Comparison of ENCODE assay signal across 32 cellular contexts in the genomic region with DNA sequence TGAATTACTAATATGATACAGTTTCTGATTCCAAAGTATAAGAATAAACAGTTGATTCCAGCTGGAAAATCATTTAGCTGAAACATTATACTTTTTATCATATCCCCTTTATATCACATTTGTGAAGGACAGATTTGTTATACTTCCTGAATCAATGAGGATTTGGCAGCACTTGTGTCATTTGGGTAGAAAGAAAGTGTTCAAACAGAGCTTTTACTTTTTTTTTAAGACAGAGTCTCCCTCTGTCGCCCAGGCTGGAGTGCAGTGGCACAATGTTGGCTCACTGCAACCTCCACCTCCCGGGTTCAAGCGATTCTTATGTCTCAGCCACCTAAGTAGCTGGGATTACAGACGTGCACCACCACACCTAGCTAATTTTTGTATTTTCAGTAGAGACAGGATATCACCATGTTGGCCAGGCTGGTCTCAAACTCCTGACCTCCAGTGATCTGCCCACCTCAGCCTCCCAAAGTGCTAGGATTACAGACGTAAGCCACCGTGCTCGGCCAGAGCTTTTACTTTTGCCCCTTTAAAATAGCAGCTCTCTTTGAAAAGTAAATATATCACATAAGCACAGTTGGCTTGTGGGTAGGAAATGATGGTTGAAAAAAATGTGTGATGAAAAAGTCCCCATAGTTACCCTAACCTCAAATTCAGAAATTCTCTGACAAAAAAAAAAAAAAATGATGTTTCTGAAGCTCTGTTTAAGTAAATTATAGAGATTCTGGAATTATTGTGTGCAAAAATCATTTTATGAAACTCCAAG.
"Had no signal": no experiment of that assay in that cellular context is flagged by ENCODE, and none has a peak within 500 bp of the region (broad histone marks: within the 10 kb centered on the region; RNA-seq: fewer than 3 reads in every experiment).

No MANE protein-coding gene starts in this region.

- H3K9me3 Mint-ChIP-seq: activated B cell treated with CpG ODN at 0.5 μM for 24 hours; activated CD4-positive, alpha-beta memory T cell treated with anti-CD3 and anti-CD28 coated beads for 36 hours; activated naive CD4-positive, alpha-beta T cell treated with anti-CD3 and anti-CD28 coated beads, Interleukin-2, amount 10 ng/mL, durations not matched to agents 7 days and 5 days; T-cell had no signal

- H3K4me3 Mint-ChIP-seq: activated B cell treated with CpG ODN at 0.5 μM for 24 hours; activated CD4-positive, alpha-beta memory T cell treated with anti-CD3 and anti-CD28 coated beads for 36 hours; activated CD8-positive, alpha-beta memory T cell treated with anti-CD3 and anti-CD28 coated beads, Interleukin-2, amount 10 ng/mL, durations not matched to agents 7 days and 5 days; activated naive CD4-positive, alpha-beta T cell treated with anti-CD3 and anti-CD28 coated beads, Interleukin-2, amount 10 ng/mL, durations not matched to agents 7 days and 5 days; activated naive CD8-positive, alpha-beta T cell; T-cell; T-helper 17 cell had no signal

- ATAC-seq: activated CD8-positive, alpha-beta memory T cell treated with anti-CD3 and anti-CD28 coated beads, Interleukin-2, amount 10 ng/mL, durations not matched to agents 7 days and 5 days; K562; PC-3; T-cell; T-helper 17 cell had no signal

- H3K4me1 Mint-ChIP-seq: activated B cell treated with CpG ODN at 0.5 μM for 24 hours; activated naive CD4-positive, alpha-beta T cell treated with anti-CD3 and anti-CD28 coated beads, Interleukin-2, amount 10 ng/mL, durations not matched to agents 7 days and 5 days; T-cell; T-helper 17 cell had no signal

- DNase-seq: activated B cell treated with CpG ODN at 0.5 μM for 24 hours; activated CD4-positive, alpha-beta memory T cell treated with anti-CD3 and anti-CD28 coated beads for 36 hours; activated CD4-positive, alpha-beta T cell treated with anti-CD3 and anti-CD28 coated beads for 4 hours; activated CD4-positive, alpha-beta T cell treated with anti-CD3 and anti-CD28 coated beads, Interleukin-2, amount 50 U/mL, for 1 hour; activated CD4-positive, CD25-positive, alpha-beta regulatory T cell treated with anti-CD3 and anti-CD28 coated beads, Interleukin-2, amount 50 U/mL, for 72 hours; activated CD8-positive, alpha-beta memory T cell treated with anti-CD3 and anti-CD28 coated beads for 24 hours; activated CD8-positive, alpha-beta memory T cell treated with anti-CD3 and anti-CD28 coated beads, Interleukin-2, amount 10 ng/mL, durations not matched to agents 7 days and 5 days; activated CD8-positive, alpha-beta memory T cell treated with anti-CD3 and anti-CD28 coated beads, Interleukin-2, amount 50 U/mL, for 48 hours; activated effector memory CD4-positive, alpha-beta T cell treated with Interleukin-2 at 50 U/mL for 16 hours; activated naive CD4-positive, alpha-beta T cell treated with anti-CD3 and anti-CD28 coated beads, Interleukin-2, amount 10 ng/mL, durations not matched to agents 7 days and 5 days; activated T-cell treated with anti-CD3 and anti-CD28 coated beads, Interleukin-2, amount 50 U/mL, for 48 hours; amygdala; NCI-H1092 treated with DMSO at 0.1 percent for 48 hours; NCI-H1417; NCI-H146; NCI-H187; NCI-H2029 treated with DMSO at 0.1 percent for 48 hours; NCI-H2107; NCI-H2171; NCI-H510A; NCI-H526; NCI-H748 treated with DMSO at 0.1 percent for 48 hours; NK-92 treated with Interleukin-12 subunit alpha and Interleukin-12 subunit beta, amount 100 ng/mL, for 24 hours; PC-3; Peyer's patch; RPMI8226; SHP77 treated with DMSO at 0.1 percent for 48 hours; SK-N-SH; T-cell; T-helper 17 cell had no signal

- H3K27ac Mint-ChIP-seq: activated B cell treated with CpG ODN at 0.5 μM for 24 hours; activated CD4-positive, alpha-beta memory T cell treated with anti-CD3 and anti-CD28 coated beads for 36 hours; activated CD8-positive, alpha-beta memory T cell treated with anti-CD3 and anti-CD28 coated beads, Interleukin-2, amount 10 ng/mL, durations not matched to agents 7 days and 5 days; activated naive CD4-positive, alpha-beta T cell treated with anti-CD3 and anti-CD28 coated beads, Interleukin-2, amount 10 ng/mL, durations not matched to agents 7 days and 5 days; activated naive CD8-positive, alpha-beta T cell; T-cell; T-helper 17 cell had no signal

- H3K36me3 Mint-ChIP-seq: activated CD4-positive, alpha-beta memory T cell treated with anti-CD3 and anti-CD28 coated beads for 36 hours; activated CD8-positive, alpha-beta memory T cell treated with anti-CD3 and anti-CD28 coated beads, Interleukin-2, amount 10 ng/mL, durations not matched to agents 7 days and 5 days; activated naive CD4-positive, alpha-beta T cell treated with anti-CD3 and anti-CD28 coated beads, Interleukin-2, amount 10 ng/mL, durations not matched to agents 7 days and 5 days; activated naive CD8-positive, alpha-beta T cell; T-cell had no signal
